Comparison of ENCODE assay signal across 1 cellular context in the genomic region with DNA sequence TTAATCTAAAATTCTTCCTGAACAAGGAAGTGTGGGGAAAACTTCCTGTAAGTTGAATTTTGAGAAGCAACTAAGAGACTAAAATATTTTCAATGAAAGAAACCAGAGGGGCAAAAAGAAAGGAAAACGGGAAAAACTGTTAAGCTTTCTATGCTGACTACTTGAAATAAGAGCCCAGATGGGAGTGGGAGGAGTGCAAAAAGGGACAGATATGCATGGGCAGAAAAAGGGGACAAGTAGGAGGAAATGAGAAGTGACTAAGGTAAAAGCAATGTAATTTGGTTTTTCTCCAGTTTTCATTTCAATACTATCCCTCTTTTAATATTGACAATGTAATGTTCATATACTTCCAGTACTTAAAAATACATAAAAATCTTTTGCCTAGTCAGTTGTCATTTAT.
TF ChIP-seq lines count a peak whose summit lies in the region.

No MANE protein-coding gene starts in this region.

TF ChIP-seq in IMR-90, 13 proteins besides CTCF, POLR2A, EP300 and RAD21:
- TF ChIP-seq CEBPB (IDR thresholded peaks at IDR 0.05; ENCODE audit: low read depth, low read length) (no peak), RFX5 (IDR thresholded peaks at IDR 0.05; ENCODE audit: low read depth, low read length) (no peak), RCOR1 (IDR thresholded peaks at IDR 0.05; ENCODE audit: insufficient replicate concordance, low read length) (no peak)
- TF ChIP-seq, protein P1, sequence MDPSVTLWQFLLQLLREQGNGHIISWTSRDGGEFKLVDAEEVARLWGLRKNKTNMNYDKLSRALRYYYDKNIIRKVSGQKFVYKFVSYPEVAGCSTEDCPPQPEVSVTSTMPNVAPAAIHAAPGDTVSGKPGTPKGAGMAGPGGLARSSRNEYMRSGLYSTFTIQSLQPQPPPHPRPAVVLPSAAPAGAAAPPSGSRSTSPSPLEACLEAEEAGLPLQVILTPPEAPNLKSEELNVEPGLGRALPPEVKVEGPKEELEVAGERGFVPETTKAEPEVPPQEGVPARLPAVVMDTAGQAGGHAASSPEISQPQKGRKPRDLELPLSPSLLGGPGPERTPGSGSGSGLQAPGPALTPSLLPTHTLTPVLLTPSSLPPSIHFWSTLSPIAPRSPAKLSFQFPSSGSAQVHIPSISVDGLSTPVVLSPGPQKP (IDR thresholded peaks at IDR 0.05; ENCODE audit: borderline replicate concordance, low read depth, low read length): no peak
